8 cellular contexts compared by ENCODE assay signal in the genomic region with DNA sequence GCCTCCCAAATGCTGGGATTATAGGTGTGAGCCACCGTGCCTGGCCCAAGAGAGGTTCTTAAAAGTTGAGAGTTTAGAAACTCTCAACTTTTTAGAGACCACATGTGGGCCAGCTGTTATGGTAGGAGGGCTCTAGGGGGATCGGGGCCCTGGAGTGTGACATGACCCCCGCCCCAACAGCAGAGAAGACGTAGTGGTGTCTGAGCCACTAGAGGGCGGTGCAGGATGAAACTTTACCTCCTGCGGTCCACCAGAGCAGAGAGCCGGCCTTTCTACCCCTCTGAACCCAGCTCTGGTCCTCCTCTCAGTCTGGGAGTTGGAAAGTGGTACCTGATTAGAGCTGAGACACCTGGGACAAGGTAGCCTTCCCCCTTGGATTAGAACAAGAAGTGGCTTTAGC. TPM values are rescaled to one million over a fixed set of nuclear protein-coding genes. Genes with fewer than 3 reads are reported as not detected.
DNase-seq lines count a peak whose midpoint lies in the region; ATAC-seq, FAIRE-seq and TF ChIP-seq lines count a peak whose summit lies in the region.

No MANE protein-coding gene starts in this region.

- H3K27ac Mint-ChIP-seq in chondrocyte (ENCODE audit: unreplicated experiment), result no peak overlapping the region

- WGBS in HepG2 (ENCODE audit: low lambda C conversion rate), result 49% methylated on average over 7 of the region's 7 CpGs

- H3K9me3 ChIP-seq in HepG2 (ENCODE audit: low read length), result no peaks in the 10 kb centered on the region

- DNase-seq in GM12892 (ENCODE audit: insufficient read length) (peak; percentile 78), NCI-H2171 (lab: John Stamatoyannopoulos, UW) (peak; percentile 36), chondrocyte (ENCODE audit: low spot score) (no peak), HepG2 (ENCODE audit: low spot score) (peak; percentile 51)
- peak; percentile 21 for DNase-seq in stimulated activated CD8-positive, alpha-beta memory T cell treated with anti-CD3 and anti-CD28 coated beads, Interleukin-7, amount 100 ng/mL, for 24 hours (ENCODE audit: low read depth)

- no peaks in the 10 kb centered on the region for H3K79me2 ChIP-seq in HepG2 (ENCODE audit: insufficient read depth, low read length)

- intact Hi-C loops in HepG2 (cut with micrococcal nuclease; ENCODE audit: unreplicated experiment), result loop anchor here (1.0 kb wide), 1 partner anchor 40 kb away; no protein-coding TSS in a partner anchor

- BruUV-seq in HepG2 (replicated peaks; lab: Mats Ljungman, UMichigan), result no TSS peak

- no peaks in the 10 kb centered on the region for H3K9me3 Mint-ChIP-seq in chondrocyte (ENCODE audit: low read depth)

- no peak overlapping the region for H3K9ac ChIP-seq in HepG2 (ENCODE audit: insufficient read depth, low read depth, low read length)

- TF ChIP-seq POLR2A in GM12892 (IDR thresholded peaks at IDR 0.05; ENCODE audit: low read depth, low read length) (no peak), HepG2 (IDR thresholded peaks at IDR 0.05; ENCODE audit: insufficient read depth in 1 of 2, low read depth in 2 of 2, low read length in 2 of 2) (no peak)

- peaks cover 5% of the 10 kb centered on the region; the same call in 1 of the 2 replicates for H4K20me1 ChIP-seq in HepG2 (ENCODE audit: insufficient read depth, low read length)

- ATAC-seq in activated CD4-positive, CD25-positive, alpha-beta regulatory T cell treated with anti-CD3 and anti-CD28 coated beads, Interleukin-2, amount 50 U/mL, for 24 hours, result peak; percentile 67 to 73
- ATAC-seq in HepG2, result peak; percentile 89
- ATAC-seq in GM19463 (IDR thresholded peaks at IDR 0.05; ENCODE audit: unreplicated experiment), result no peak

- TF ChIP-seq CTCF in 22Rv1 (IDR thresholded peaks at IDR 0.05) (peak; percentile 78), chondrocyte (IDR thresholded peaks at IDR 0.05) (peak; percentile 88), HepG2 (CRISPR knock-in tag; IDR thresholded peaks at IDR 0.05) (peak; percentile 87)

- FAIRE-seq in GM12892 (lab: Jason Lieb, UNC) (peak; percentile 90), HepG2 (lab: Jason Lieb, UNC) (peak; percentile 65)

- H3K4me3 Mint-ChIP-seq in chondrocyte (ENCODE audit: unreplicated experiment), result no peak overlapping the region

- H2AFZ ChIP-seq in HepG2 (ENCODE audit: low read length), result no peak overlapping the region

- no peak overlapping the region for H3K4me3 ChIP-seq in HepG2 (replicated peaks in 1 of 3; ENCODE audit: insufficient read depth in 1 of 3, low read depth in 2 of 3, low read length in 3 of 3)

- no peaks in the 10 kb centered on the region for H3K27me3 ChIP-seq in HepG2 (ENCODE audit: control insufficient read depth in 1 of 2, insufficient read depth in 2 of 2, low read length in 2 of 2)

- CTCF ChIA-PET in HepG2 (lab: Yijun Ruan, JAX; ENCODE audit: low intra/inter-chr PET ratio, low total read pairs), result interaction anchor here (1.1 to 2.1 kb wide), 3 partner anchors 9 to 40 kb away, joined by 4 to 17 read pairs (median 12); no protein-coding TSS in a partner anchor

- in situ Hi-C loops in HepG2 (cut with HindIII; ENCODE audit: extremely low pct_ligation_motif_present, low pct_unique_long_range_greater_than_20kb), result loop anchor here (5.0 kb wide), 1 partner anchor 39 kb away; no protein-coding TSS in a partner anchor

- H3K27ac ChIP-seq in 22Rv1 (no peak overlapping the region), HepG2 (ENCODE audit: extremely low read length, insufficient read depth, low read length) (no peak overlapping the region)

- peaks cover 42 to 87% of the 10 kb centered on the region in 2 experiments for H3K36me3 ChIP-seq in HepG2 (replicated peaks in 1 of 2; ENCODE audit: control insufficient read depth in 1 of 2, insufficient read depth in 2 of 2, low read length in 2 of 2)

- no peaks in the 10 kb centered on the region for H3K27me3 Mint-ChIP-seq in chondrocyte (ENCODE audit: low read depth)

- H3K4me1 ChIP-seq in HepG2 (ENCODE audit: insufficient read depth, low read length), result no peaks in the 10 kb centered on the region

- H3K4me1 Mint-ChIP-seq in chondrocyte (ENCODE audit: low read depth), result no peaks in the 10 kb centered on the region

- POLR2A ChIA-PET in HepG2 (lab: Yijun Ruan, JAX), result interaction anchor here (0.9 kb wide), 1 partner anchor 137 kb away, joined by 3 read pairs; no protein-coding TSS in a partner anchor

- H3K36me3 Mint-ChIP-seq in chondrocyte (ENCODE audit: low read depth), result peaks cover 38% of the 10 kb centered on the region

- TF ChIP-seq RAD21 in HepG2 (CRISPR knock-in tag; IDR thresholded peaks at IDR 0.05), result peak; percentile 81

- H3K4me2 ChIP-seq in HepG2 (ENCODE audit: low read depth, low read length), result no peak overlapping the region

- TF ChIP-seq EP300 in HepG2 (IDR thresholded peaks at IDR 0.05; ENCODE audit: low read depth in 2 of 2, low read length in 2 of 2) (no peak), HepG2 (CRISPR knock-in tag; IDR thresholded peaks at IDR 0.05; ENCODE audit: borderline replicate concordance) (no peak)

RNA-seq across cellular contexts. Expression of gene CDK5RAP3, which starts 7.4 kb away (rescaled TPM):
- polyA plus RNA-seq in GM12892 (2012; ENCODE audit: missing spikeins), result 167 TPM
- total RNA-seq in chondrocyte (99.2 to 123 TPM (median 105 TPM) in 3 replicates), HepG2 (2016; rRNA removed; fragmentation: Illumina TruSeq; extraction: Trizol) (86.8 and 128 TPM in 2 replicates)
- total RNA-seq in HepG2 (2016; cell fraction: cytosol; rRNA removed; fragmentation: Illumina TruSeq; extraction: Trizol; ENCODE audit: low read depth), result 13.1 and 20.6 TPM in 2 replicates
- total RNA-seq in HepG2 (2016; cell fraction: insoluble cytoplasmic fraction; rRNA removed; fragmentation: Illumina TruSeq; extraction: Trizol), result 90.9 and 132 TPM in 2 replicates
- 26.2 and 30.9 TPM in 2 replicates for total RNA-seq in HepG2 (2016; cell fraction: membrane; rRNA removed; fragmentation: Illumina TruSeq; extraction: Trizol)
- 159 and 187 TPM in 2 replicates for total RNA-seq in HepG2 (2016; cell fraction: nucleus; rRNA removed; fragmentation: Illumina TruSeq; extraction: Trizol)
- 154 and 183 TPM in 2 replicates for polyA plus RNA-seq in HepG2 (2011; rRNA removed)
- 59.3 and 67.0 TPM in 2 replicates for polyA plus RNA-seq in HepG2 (2011; cell fraction: cytosol; rRNA removed)
- polyA plus RNA-seq in HepG2 (2011; cell fraction: nucleus; rRNA removed), result 2,013 and 2,090 TPM in 2 replicates
- 136 and 152 TPM in 2 replicates for polyA plus RNA-seq in HepG2 (2012)
- 10.8 and 13.3 TPM in 2 replicates for polyA plus RNA-seq in HepG2 (2016; cell fraction: cytosol; fragmentation: Illumina TruSeq; extraction: Trizol; ENCODE audit: low read depth)
- polyA plus RNA-seq in HepG2 (2016; cell fraction: insoluble cytoplasmic fraction; fragmentation: Illumina TruSeq; extraction: Trizol; ENCODE audit: low read depth), result 72.7 and 80.7 TPM in 2 replicates
- polyA plus RNA-seq in HepG2 (2016; cell fraction: membrane; fragmentation: Illumina TruSeq; extraction: Trizol; ENCODE audit: low read depth), result 16.6 and 19.4 TPM in 2 replicates
- polyA plus RNA-seq in HepG2 (2016; cell fraction: nucleus; fragmentation: Illumina TruSeq; extraction: Trizol; ENCODE audit: insufficient read depth, low read depth), result 373 and 385 TPM in 2 replicates
- polyA minus RNA-seq in HepG2 (2011; rRNA and poly(A)+ RNA removed; ENCODE audit: low replicate concordance), result 116 and 143 TPM in 2 replicates
- polyA minus RNA-seq in HepG2 (2011; cell fraction: cytosol; rRNA and poly(A)+ RNA removed), result 25.7 and 29.3 TPM in 2 replicates
- 252 and 268 TPM in 2 replicates for polyA minus RNA-seq in HepG2 (2011; cell fraction: nucleus; rRNA and poly(A)+ RNA removed)

RNA-seq across cellular contexts. Expression of gene PRR15L, which starts 20.6 kb away (rescaled TPM):
- 0.17 TPM for polyA plus RNA-seq in GM12892 (2012; ENCODE audit: missing spikeins)
- not detected in 3 replicates for total RNA-seq in chondrocyte
- 2.0 and 2.4 TPM in 2 replicates for total RNA-seq in HepG2 (2016; rRNA removed; fragmentation: Illumina TruSeq; extraction: Trizol)
- 0.40 and 0.62 TPM in 2 replicates for total RNA-seq in HepG2 (2016; cell fraction: cytosol; rRNA removed; fragmentation: Illumina TruSeq; extraction: Trizol; ENCODE audit: low read depth)
- 1.9 and 2.5 TPM in 2 replicates for total RNA-seq in HepG2 (2016; cell fraction: insoluble cytoplasmic fraction; rRNA removed; fragmentation: Illumina TruSeq; extraction: Trizol)
- total RNA-seq in HepG2 (2016; cell fraction: membrane; rRNA removed; fragmentation: Illumina TruSeq; extraction: Trizol), result 0.93 and 1.0 TPM in 2 replicates
- total RNA-seq in HepG2 (2016; cell fraction: nucleus; rRNA removed; fragmentation: Illumina TruSeq; extraction: Trizol), result 0.65 and 0.88 TPM in 2 replicates
- polyA plus RNA-seq in HepG2 (2011; rRNA removed), result 0.44 and 0.47 TPM in 2 replicates
- 0.64 and 0.77 TPM in 2 replicates for polyA plus RNA-seq in HepG2 (2011; cell fraction: cytosol; rRNA removed)
- 0.37 and 0.81 TPM in 2 replicates for polyA plus RNA-seq in HepG2 (2011; cell fraction: nucleus; rRNA removed)
- polyA plus RNA-seq in HepG2 (2012), result 0.49 and 0.95 TPM in 2 replicates
- 0.11 and 0.28 TPM in 2 replicates for polyA plus RNA-seq in HepG2 (2016; cell fraction: cytosol; fragmentation: Illumina TruSeq; extraction: Trizol; ENCODE audit: low read depth)
- 2.2 TPM in 2 replicates for polyA plus RNA-seq in HepG2 (2016; cell fraction: insoluble cytoplasmic fraction; fragmentation: Illumina TruSeq; extraction: Trizol; ENCODE audit: low read depth)
- polyA plus RNA-seq in HepG2 (2016; cell fraction: membrane; fragmentation: Illumina TruSeq; extraction: Trizol; ENCODE audit: low read depth), result 0.43 and 0.52 TPM in 2 replicates
- polyA plus RNA-seq in HepG2 (2016; cell fraction: nucleus; fragmentation: Illumina TruSeq; extraction: Trizol; ENCODE audit: insufficient read depth, low read depth), result 1.1 and 1.2 TPM in 2 replicates
- 1.4 TPM in 1 of 2 replicates, not detected in the other for polyA minus RNA-seq in HepG2 (2011; rRNA and poly(A)+ RNA removed; ENCODE audit: low replicate concordance)
- 0.40 and 0.44 TPM in 2 replicates for polyA minus RNA-seq in HepG2 (2011; cell fraction: cytosol; rRNA and poly(A)+ RNA removed)
- polyA minus RNA-seq in HepG2 (2011; cell fraction: nucleus; rRNA and poly(A)+ RNA removed), result 0.62 TPM in 1 of 2 replicates, not detected in the other

RNA-seq across cellular contexts. Expression of gene PNPO, which starts 37.0 kb away (rescaled TPM):
- polyA plus RNA-seq in GM12892 (2012; ENCODE audit: missing spikeins), result 18.2 TPM
- total RNA-seq in chondrocyte (6.3 to 9.0 TPM (median 8.2 TPM) in 3 replicates), HepG2 (2016; rRNA removed; fragmentation: Illumina TruSeq; extraction: Trizol) (63.3 and 110 TPM in 2 replicates)
- total RNA-seq in HepG2 (2016; cell fraction: cytosol; rRNA removed; fragmentation: Illumina TruSeq; extraction: Trizol; ENCODE audit: low read depth), result 8.6 and 9.4 TPM in 2 replicates
- 66.0 and 103 TPM in 2 replicates for total RNA-seq in HepG2 (2016; cell fraction: insoluble cytoplasmic fraction; rRNA removed; fragmentation: Illumina TruSeq; extraction: Trizol)
- 30.0 and 31.1 TPM in 2 replicates for total RNA-seq in HepG2 (2016; cell fraction: membrane; rRNA removed; fragmentation: Illumina TruSeq; extraction: Trizol)
- total RNA-seq in HepG2 (2016; cell fraction: nucleus; rRNA removed; fragmentation: Illumina TruSeq; extraction: Trizol), result 31.0 and 31.3 TPM in 2 replicates
- 47.9 and 48.1 TPM in 2 replicates for polyA plus RNA-seq in HepG2 (2011; rRNA removed)
- 42.3 and 49.3 TPM in 2 replicates for polyA plus RNA-seq in HepG2 (2011; cell fraction: cytosol; rRNA removed)
- polyA plus RNA-seq in HepG2 (2011; cell fraction: nucleus; rRNA removed), result 24.7 and 35.1 TPM in 2 replicates
- polyA plus RNA-seq in HepG2 (2012), result 19.7 and 25.0 TPM in 2 replicates
- 4.4 and 5.2 TPM in 2 replicates for polyA plus RNA-seq in HepG2 (2016; cell fraction: cytosol; fragmentation: Illumina TruSeq; extraction: Trizol; ENCODE audit: low read depth)
- polyA plus RNA-seq in HepG2 (2016; cell fraction: insoluble cytoplasmic fraction; fragmentation: Illumina TruSeq; extraction: Trizol; ENCODE audit: low read depth), result 60.3 and 63.0 TPM in 2 replicates
- polyA plus RNA-seq in HepG2 (2016; cell fraction: membrane; fragmentation: Illumina TruSeq; extraction: Trizol; ENCODE audit: low read depth), result 18.9 and 19.7 TPM in 2 replicates
- polyA plus RNA-seq in HepG2 (2016; cell fraction: nucleus; fragmentation: Illumina TruSeq; extraction: Trizol; ENCODE audit: insufficient read depth, low read depth), result 38.2 and 38.8 TPM in 2 replicates
- 64.3 and 90.4 TPM in 2 replicates for polyA minus RNA-seq in HepG2 (2011; rRNA and poly(A)+ RNA removed; ENCODE audit: low replicate concordance)
- 33.1 and 41.3 TPM in 2 replicates for polyA minus RNA-seq in HepG2 (2011; cell fraction: cytosol; rRNA and poly(A)+ RNA removed)
- polyA minus RNA-seq in HepG2 (2011; cell fraction: nucleus; rRNA and poly(A)+ RNA removed), result 24.2 and 35.4 TPM in 2 replicates

RNA-seq across cellular contexts. Expression of gene COPZ2, which starts 59.3 kb away (rescaled TPM):
- polyA plus RNA-seq in GM12892 (2012; ENCODE audit: missing spikeins), result 2.6 TPM
- total RNA-seq in chondrocyte (157 to 228 TPM (median 219 TPM) in 3 replicates), HepG2 (2016; rRNA removed; fragmentation: Illumina TruSeq; extraction: Trizol) (0.74 and 1.5 TPM in 2 replicates)
- total RNA-seq in HepG2 (2016; cell fraction: cytosol; rRNA removed; fragmentation: Illumina TruSeq; extraction: Trizol; ENCODE audit: low read depth), result 0.81 and 1.5 TPM in 2 replicates
- total RNA-seq in HepG2 (2016; cell fraction: insoluble cytoplasmic fraction; rRNA removed; fragmentation: Illumina TruSeq; extraction: Trizol), result 0.91 TPM in 1 of 2 replicates, not detected in the other
- 0.96 and 1.8 TPM in 2 replicates for total RNA-seq in HepG2 (2016; cell fraction: membrane; rRNA removed; fragmentation: Illumina TruSeq; extraction: Trizol)
- 1.4 TPM in 1 of 2 replicates, not detected in the other for total RNA-seq in HepG2 (2016; cell fraction: nucleus; rRNA removed; fragmentation: Illumina TruSeq; extraction: Trizol)
- 0.48 and 0.61 TPM in 2 replicates for polyA plus RNA-seq in HepG2 (2011; rRNA removed)
- polyA plus RNA-seq in HepG2 (2011; cell fraction: cytosol; rRNA removed), result 0.48 and 0.96 TPM in 2 replicates
- polyA plus RNA-seq in HepG2 (2011; cell fraction: nucleus; rRNA removed), result 0.68 and 0.90 TPM in 2 replicates
- polyA plus RNA-seq in HepG2 (2012), result 0.63 and 1.8 TPM in 2 replicates
- polyA plus RNA-seq in HepG2 (2016; cell fraction: cytosol; fragmentation: Illumina TruSeq; extraction: Trizol; ENCODE audit: low read depth), result 2.3 and 2.4 TPM in 2 replicates
- polyA plus RNA-seq in HepG2 (2016; cell fraction: insoluble cytoplasmic fraction; fragmentation: Illumina TruSeq; extraction: Trizol; ENCODE audit: low read depth), result 0.87 and 4.9 TPM in 2 replicates
- polyA plus RNA-seq in HepG2 (2016; cell fraction: membrane; fragmentation: Illumina TruSeq; extraction: Trizol; ENCODE audit: low read depth), result 1.1 and 2.1 TPM in 2 replicates
- 2.4 TPM in 1 of 2 replicates, not detected in the other for polyA plus RNA-seq in HepG2 (2016; cell fraction: nucleus; fragmentation: Illumina TruSeq; extraction: Trizol; ENCODE audit: insufficient read depth, low read depth)
- 0.50 and 0.94 TPM in 2 replicates for polyA minus RNA-seq in HepG2 (2011; rRNA and poly(A)+ RNA removed; ENCODE audit: low replicate concordance)
- not detected in 2 replicates for polyA minus RNA-seq in HepG2 (2011; cell fraction: cytosol; rRNA and poly(A)+ RNA removed)
- polyA minus RNA-seq in HepG2 (2011; cell fraction: nucleus; rRNA and poly(A)+ RNA removed), result 0.77 TPM in 1 of 2 replicates, not detected in the other
